In the genomic region with DNA sequence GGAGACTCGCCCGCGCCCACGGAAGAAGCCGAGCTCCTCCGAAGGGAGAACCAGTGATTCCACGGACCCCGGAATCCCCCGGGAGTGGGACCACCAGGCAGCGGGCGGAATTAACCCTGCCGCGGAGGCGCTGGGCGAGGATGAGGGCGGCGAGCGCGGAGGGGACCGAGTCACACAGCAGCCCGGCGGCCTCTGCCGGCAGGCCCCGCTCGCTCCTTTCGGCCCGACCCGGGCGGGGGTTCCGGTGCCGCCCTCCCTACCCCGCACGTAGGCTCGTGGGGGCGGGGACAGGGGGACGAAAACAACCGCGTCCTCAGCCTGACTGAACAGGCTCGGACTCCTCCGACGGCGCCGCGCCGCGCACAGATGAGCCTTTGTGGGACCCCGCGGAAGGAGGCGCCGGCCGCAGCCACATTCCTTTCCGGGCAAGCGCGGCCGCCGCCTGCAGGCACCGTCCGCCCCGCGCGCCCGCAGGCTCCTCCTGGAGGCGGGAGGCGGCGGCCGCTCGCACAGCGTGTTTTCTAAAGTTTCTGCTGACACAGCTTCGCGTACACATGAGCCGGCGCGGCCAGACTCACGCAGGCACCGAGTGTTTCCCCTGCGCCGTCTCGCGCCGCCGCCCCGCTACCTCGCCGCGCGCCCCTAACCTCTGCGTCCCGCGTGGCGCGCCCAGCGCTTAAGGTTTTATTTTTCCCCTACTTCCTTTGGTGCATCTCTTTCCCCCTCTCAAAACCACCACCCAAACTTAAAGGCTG, we compare ENCODE assay signal across 1 cellular context.
TF ChIP-seq lines count a peak whose summit lies in the region.

No MANE protein-coding gene starts in this region.

TF ChIP-seq in HEK293, 187 proteins besides CTCF, POLR2A, EP300 and RAD21 (continued from another document and continues in another):
- TF ChIP-seq FEZF1 (tag by site-specific recombination; IDR thresholded peaks at IDR 0.05) (no peak), ZNF560 (tag by site-specific recombination; IDR thresholded peaks at IDR 0.05; ENCODE audit: borderline replicate concordance) (no peak), ZNF24 (tag by site-specific recombination; IDR thresholded peaks at IDR 0.05) (peak; percentile 68; the same call in 1 of the 2 replicates), SP2 (tag by site-specific recombination; IDR thresholded peaks at IDR 0.05) (peak; percentile 78), ZFP37 (tag by site-specific recombination; IDR thresholded peaks at IDR 0.05) (peak; percentile 95), ZNF518A (tag by site-specific recombination; conservative IDR thresholded peaks at IDR 0.05; ENCODE audit: low read depth) (no peak), ZNF585B (tag by site-specific recombination; IDR thresholded peaks at IDR 0.05) (no peak), GLIS1 (tag by site-specific recombination; IDR thresholded peaks at IDR 0.05) (peak; percentile 45; the same call in 1 of the 2 replicates), ZSCAN16 (tag by site-specific recombination; IDR thresholded peaks at IDR 0.05) (peak; percentile 58; the same call in 1 of the 2 replicates), ZNF561 (tag by site-specific recombination; IDR thresholded peaks at IDR 0.05; ENCODE audit: borderline replicate concordance) (peak; percentile 61; the same call in 1 of the 2 replicates), ZNF660 (tag by site-specific recombination; IDR thresholded peaks at IDR 0.05) (peak; percentile 90), ZFHX2 (tag by site-specific recombination; conservative IDR thresholded peaks at IDR 0.05) (peak; percentile 83), ZNF2 (tag by site-specific recombination; IDR thresholded peaks at IDR 0.05) (peak; percentile 71), ZBTB17 (tag by site-specific recombination; IDR thresholded peaks at IDR 0.05) (peak; percentile 71), ZNF549 (tag by site-specific recombination; IDR thresholded peaks at IDR 0.05) (no peak), ZNF223 (tag by site-specific recombination; IDR thresholded peaks at IDR 0.05) (0 out of 2 replicates have a peak, but pooled peaks have one; percentile 14), ZBTB1 (tag by site-specific recombination; IDR thresholded peaks at IDR 0.05) (peak; percentile 91), ZNF146 (tag by site-specific recombination; IDR thresholded peaks at IDR 0.05) (peak; percentile 21; the same call in 1 of the 2 replicates), ZNF335 (tag by site-specific recombination; conservative IDR thresholded peaks at IDR 0.05) (peak; percentile 89), YY2 (tag by site-specific recombination; IDR thresholded peaks at IDR 0.05) (no peak), ATF2 (tag by site-specific recombination; IDR thresholded peaks at IDR 0.05; ENCODE audit: low read depth) (no peak), ZNF292 (tag by site-specific recombination; IDR thresholded peaks at IDR 0.05; ENCODE audit: borderline replicate concordance, low read depth) (no peak), KLF9 (tag by site-specific recombination; IDR thresholded peaks at IDR 0.05; ENCODE audit: low read depth) (peak; percentile 81), ZNF501 (tag by site-specific recombination; IDR thresholded peaks at IDR 0.05) (peak; percentile 93), BCL11A (tag by site-specific recombination; IDR thresholded peaks at IDR 0.05; ENCODE audit: low read depth) (peak; percentile 47; the same call in 1 of the 2 replicates), HIC1 (tag by site-specific recombination; IDR thresholded peaks at IDR 0.05) (peak; percentile 91), ZNF324 (tag by site-specific recombination; IDR thresholded peaks at IDR 0.05) (peak; percentile 68), ZNF600 (tag by site-specific recombination; IDR thresholded peaks at IDR 0.05) (peak; percentile 66; the same call in 1 of the 2 replicates), WT1 (tag by site-specific recombination; IDR thresholded peaks at IDR 0.05) (peak; percentile 42; the same call in 1 of the 2 replicates), KLF16 (tag by site-specific recombination; IDR thresholded peaks at IDR 0.05) (peak; percentile 61; the same call in 1 of the 2 replicates), ZNF629 (tag by site-specific recombination; IDR thresholded peaks at IDR 0.05) (peak; percentile 67), YY1 (tag by site-specific recombination; IDR thresholded peaks at IDR 0.05) (peak; percentile 15; the same call in 1 of the 2 replicates), KLF1 (tag by site-specific recombination; IDR thresholded peaks at IDR 0.05) (peak; percentile 80; the same call in 1 of the 2 replicates), ZNF140 (tag by site-specific recombination; IDR thresholded peaks at IDR 0.05) (no peak), ZSCAN30 (tag by site-specific recombination; IDR thresholded peaks at IDR 0.05) (peak; percentile 86), MYNN (tag by site-specific recombination; IDR thresholded peaks at IDR 0.05; ENCODE audit: borderline replicate concordance) (0 out of 2 replicates have a peak, but pooled peaks have one; percentile 38), ZNF174 (tag by site-specific recombination; IDR thresholded peaks at IDR 0.05) (no peak)
- TF ChIP-seq, protein P1, sequence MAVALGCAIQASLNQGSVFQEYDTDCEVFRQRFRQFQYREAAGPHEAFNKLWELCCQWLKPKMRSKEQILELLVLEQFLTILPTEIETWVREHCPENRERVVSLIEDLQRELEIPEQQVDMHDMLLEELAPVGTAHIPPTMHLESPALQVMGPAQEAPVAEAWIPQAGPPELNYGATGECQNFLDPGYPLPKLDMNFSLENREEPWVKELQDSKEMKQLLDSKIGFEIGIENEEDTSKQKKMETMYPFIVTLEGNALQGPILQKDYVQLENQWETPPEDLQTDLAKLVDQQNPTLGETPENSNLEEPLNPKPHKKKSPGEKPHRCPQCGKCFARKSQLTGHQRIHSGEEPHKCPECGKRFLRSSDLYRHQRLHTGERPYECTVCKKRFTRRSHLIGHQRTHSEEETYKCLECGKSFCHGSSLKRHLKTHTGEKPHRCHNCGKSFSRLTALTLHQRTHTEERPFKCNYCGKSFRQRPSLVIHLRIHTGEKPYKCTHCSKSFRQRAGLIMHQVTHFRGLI (tag by site-specific recombination; IDR thresholded peaks at IDR 0.05), result no peak
- TF ChIP-seq, protein P2, sequence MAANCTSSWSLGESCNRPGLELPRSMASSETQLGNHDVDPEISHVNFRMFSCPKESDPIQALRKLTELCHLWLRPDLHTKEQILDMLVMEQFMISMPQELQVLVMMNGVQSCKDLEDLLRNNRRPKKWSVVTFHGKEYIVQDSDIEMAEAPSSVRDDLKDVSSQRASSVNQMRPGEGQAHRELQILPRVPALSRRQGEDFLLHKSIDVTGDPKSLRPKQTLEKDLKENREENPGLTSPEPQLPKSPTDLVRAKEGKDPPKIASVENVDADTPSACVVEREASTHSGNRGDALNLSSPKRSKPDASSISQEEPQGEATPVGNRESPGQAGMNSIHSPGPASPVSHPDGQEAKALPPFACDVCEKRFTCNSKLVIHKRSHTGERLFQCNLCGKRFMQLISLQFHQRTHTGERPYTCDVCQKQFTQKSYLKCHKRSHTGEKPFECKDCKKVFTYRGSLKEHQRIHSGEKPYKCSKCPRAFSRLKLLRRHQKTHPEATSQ (tag by site-specific recombination; IDR thresholded peaks at IDR 0.05), result peak; percentile 52; the same call in 1 of the 2 replicates
- TF ChIP-seq, protein P3, sequence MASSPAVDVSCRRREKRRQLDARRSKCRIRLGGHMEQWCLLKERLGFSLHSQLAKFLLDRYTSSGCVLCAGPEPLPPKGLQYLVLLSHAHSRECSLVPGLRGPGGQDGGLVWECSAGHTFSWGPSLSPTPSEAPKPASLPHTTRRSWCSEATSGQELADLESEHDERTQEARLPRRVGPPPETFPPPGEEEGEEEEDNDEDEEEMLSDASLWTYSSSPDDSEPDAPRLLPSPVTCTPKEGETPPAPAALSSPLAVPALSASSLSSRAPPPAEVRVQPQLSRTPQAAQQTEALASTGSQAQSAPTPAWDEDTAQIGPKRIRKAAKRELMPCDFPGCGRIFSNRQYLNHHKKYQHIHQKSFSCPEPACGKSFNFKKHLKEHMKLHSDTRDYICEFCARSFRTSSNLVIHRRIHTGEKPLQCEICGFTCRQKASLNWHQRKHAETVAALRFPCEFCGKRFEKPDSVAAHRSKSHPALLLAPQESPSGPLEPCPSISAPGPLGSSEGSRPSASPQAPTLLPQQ (tag by site-specific recombination; IDR thresholded peaks at IDR 0.05), result peak; percentile 83
- TF ChIP-seq, protein P4, sequence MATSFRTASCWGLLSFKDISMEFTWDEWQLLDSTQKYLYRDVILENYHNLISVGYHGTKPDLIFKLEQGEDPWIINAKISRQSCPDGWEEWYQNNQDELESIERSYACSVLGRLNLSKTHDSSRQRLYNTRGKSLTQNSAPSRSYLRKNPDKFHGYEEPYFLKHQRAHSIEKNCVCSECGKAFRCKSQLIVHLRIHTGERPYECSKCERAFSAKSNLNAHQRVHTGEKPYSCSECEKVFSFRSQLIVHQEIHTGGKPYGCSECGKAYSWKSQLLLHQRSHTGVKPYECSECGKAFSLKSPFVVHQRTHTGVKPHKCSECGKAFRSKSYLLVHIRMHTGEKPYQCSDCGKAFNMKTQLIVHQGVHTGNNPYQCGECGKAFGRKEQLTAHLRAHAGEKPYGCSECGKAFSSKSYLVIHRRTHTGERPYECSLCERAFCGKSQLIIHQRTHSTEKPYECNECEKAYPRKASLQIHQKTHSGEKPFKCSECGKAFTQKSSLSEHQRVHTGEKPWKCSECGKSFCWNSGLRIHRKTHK (tag by site-specific recombination; IDR thresholded peaks at IDR 0.05), result no peak
- TF ChIP-seq, protein P5, sequence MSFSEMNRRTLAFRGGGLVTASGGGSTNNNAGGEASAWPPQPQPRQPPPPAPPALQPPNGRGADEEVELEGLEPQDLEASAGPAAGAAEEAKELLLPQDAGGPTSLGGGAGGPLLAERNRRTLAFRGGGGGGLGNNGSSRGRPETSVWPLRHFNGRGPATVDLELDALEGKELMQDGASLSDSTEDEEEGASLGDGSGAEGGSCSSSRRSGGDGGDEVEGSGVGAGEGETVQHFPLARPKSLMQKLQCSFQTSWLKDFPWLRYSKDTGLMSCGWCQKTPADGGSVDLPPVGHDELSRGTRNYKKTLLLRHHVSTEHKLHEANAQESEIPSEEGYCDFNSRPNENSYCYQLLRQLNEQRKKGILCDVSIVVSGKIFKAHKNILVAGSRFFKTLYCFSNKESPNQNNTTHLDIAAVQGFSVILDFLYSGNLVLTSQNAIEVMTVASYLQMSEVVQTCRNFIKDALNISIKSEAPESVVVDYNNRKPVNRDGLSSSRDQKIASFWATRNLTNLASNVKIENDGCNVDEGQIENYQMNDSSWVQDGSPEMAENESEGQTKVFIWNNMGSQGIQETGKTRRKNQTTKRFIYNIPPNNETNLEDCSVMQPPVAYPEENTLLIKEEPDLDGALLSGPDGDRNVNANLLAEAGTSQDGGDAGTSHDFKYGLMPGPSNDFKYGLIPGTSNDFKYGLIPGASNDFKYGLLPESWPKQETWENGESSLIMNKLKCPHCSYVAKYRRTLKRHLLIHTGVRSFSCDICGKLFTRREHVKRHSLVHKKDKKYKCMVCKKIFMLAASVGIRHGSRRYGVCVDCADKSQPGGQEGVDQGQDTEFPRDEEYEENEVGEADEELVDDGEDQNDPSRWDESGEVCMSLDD (tag by site-specific recombination; IDR thresholded peaks at IDR 0.05), result peak; percentile 70; the same call in 1 of the 2 replicates
